Comparison of ENCODE assay signal across 16 cellular contexts in the genomic region with DNA sequence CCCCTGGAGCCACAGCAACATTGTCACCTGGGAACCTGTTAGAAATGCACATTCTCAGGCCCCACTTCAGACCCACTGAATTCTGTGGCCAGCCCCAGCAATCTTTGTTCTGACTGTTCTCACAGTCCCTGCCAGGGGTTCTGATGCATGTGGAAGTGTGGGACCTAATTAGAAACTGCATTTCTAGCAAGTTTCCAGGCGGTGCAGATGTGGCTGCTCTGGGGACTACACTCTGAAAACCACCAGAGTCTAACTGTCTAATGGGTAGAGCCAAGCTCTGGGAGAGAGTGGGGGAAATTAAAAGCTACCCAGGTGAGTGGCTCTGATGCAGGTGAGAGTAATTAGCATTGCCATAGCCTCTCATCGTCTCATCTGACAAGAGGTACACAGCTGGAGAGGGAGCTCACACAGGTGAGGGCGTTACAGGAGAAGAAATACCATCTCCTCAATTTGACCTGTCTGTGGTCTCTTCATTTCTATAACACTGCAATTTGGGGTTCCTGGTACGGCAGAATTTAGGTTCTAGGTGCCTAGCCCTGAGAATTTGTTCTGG.
"Had no signal": no experiment of that assay in that cellular context is flagged by ENCODE, and none has a peak within 500 bp of the region (broad histone marks: within the 10 kb centered on the region; RNA-seq: fewer than 3 reads in every experiment).

No MANE protein-coding gene starts in this region.

- H3K4me2 ChIP-seq: hepatocyte had no signal

- DNase-seq: activated CD4-positive, alpha-beta T cell treated with anti-CD3 and anti-CD28 coated beads for 48 hours; activated CD4-positive, CD25-positive, alpha-beta regulatory T cell; activated CD8-positive, alpha-beta T cell treated with anti-CD3 and anti-CD28 coated beads, Interleukin-2, amount 10 ng/mL, durations not matched to agents 7 days and 5 days; activated naive CD4-positive, alpha-beta T cell treated with anti-CD3 and anti-CD28 coated beads for 36 hours; activated T-cell treated with anti-CD3 and anti-CD28 coated beads, Interleukin-2, amount 50 U/mL, for 24 hours; body of pancreas; left cardiac atrium; mesendoderm; naive thymus-derived CD8-positive, alpha-beta T cell; pancreas; stimulated activated CD4-positive, alpha-beta T cell treated with anti-CD3 and anti-CD28 coated beads, Interleukin-4, amount 100 ng/mL, for 24 hours; stimulated activated naive CD4-positive, alpha-beta T cell; substantia nigra; tibial artery had no signal

- H2AFZ ChIP-seq: hepatocyte had no signal

- H3K36me3 ChIP-seq: pancreas, sigmoid colon, tibial artery had no signal

- H3K4me3 ChIP-seq: body of pancreas, hepatocyte, pancreas, sigmoid colon, tibial artery had no signal

- H3K27me3 ChIP-seq: body of pancreas, hepatocyte, pancreas, sigmoid colon, tibial artery had no signal

- H3K4me1 ChIP-seq: body of pancreas, pancreas, sigmoid colon, tibial artery had no signal

- H3K27ac Mint-ChIP-seq: activated CD8-positive, alpha-beta T cell treated with anti-CD3 and anti-CD28 coated beads, Interleukin-2, amount 10 ng/mL, durations not matched to agents 7 days and 5 days; activated naive CD4-positive, alpha-beta T cell treated with anti-CD3 and anti-CD28 coated beads for 36 hours; activated T-cell treated with anti-CD3 and anti-CD28 coated beads, Interleukin-2, amount 50 U/mL, for 24 hours; naive thymus-derived CD8-positive, alpha-beta T cell had no signal

- H3K27ac ChIP-seq: body of pancreas, hepatocyte, pancreas, sigmoid colon, tibial artery had no signal

- H3K9me3 ChIP-seq: body of pancreas, pancreas, sigmoid colon, tibial artery had no signal

- H3K4me3 Mint-ChIP-seq: activated CD8-positive, alpha-beta T cell treated with anti-CD3 and anti-CD28 coated beads, Interleukin-2, amount 10 ng/mL, durations not matched to agents 7 days and 5 days; activated naive CD4-positive, alpha-beta T cell treated with anti-CD3 and anti-CD28 coated beads for 36 hours; activated T-cell treated with anti-CD3 and anti-CD28 coated beads, Interleukin-2, amount 50 U/mL, for 24 hours had no signal

- H3K9me3 Mint-ChIP-seq: activated naive CD4-positive, alpha-beta T cell treated with anti-CD3 and anti-CD28 coated beads for 36 hours; activated T-cell treated with anti-CD3 and anti-CD28 coated beads, Interleukin-2, amount 50 U/mL, for 24 hours; naive thymus-derived CD8-positive, alpha-beta T cell had no signal

- ATAC-seq: activated CD8-positive, alpha-beta T cell treated with anti-CD3 and anti-CD28 coated beads, Interleukin-2, amount 10 ng/mL, durations not matched to agents 7 days and 5 days; body of pancreas; left cardiac atrium; naive thymus-derived CD8-positive, alpha-beta T cell; pancreas had no signal

- H3K79me2 ChIP-seq: hepatocyte had no signal

- H3K36me3 Mint-ChIP-seq: naive thymus-derived CD8-positive, alpha-beta T cell had no signal
